In genomic region chr1:246470588-246470987, GRCh38 we compare ENCODE assay signal across 30 cellular contexts.
"Had no signal": no experiment of that assay in that cellular context is flagged by ENCODE, and none has a peak within 500 bp of the region (broad histone marks: within the 10 kb centered on the region; RNA-seq: fewer than 3 reads in every experiment).

No MANE protein-coding gene starts in this region.

- H3K36me3 ChIP-seq: adrenal gland, brain microvascular endothelial cell, breast epithelium had no signal

- FAIRE-seq: astrocyte had no signal

- H3K27ac ChIP-seq: adrenal gland, body of pancreas, brain microvascular endothelial cell, breast epithelium, VCaP had no signal

- DNase-seq: activated B cell treated with CpG ODN at 0.5 μM for 24 hours; activated CD4-positive, alpha-beta memory T cell treated with anti-CD3 and anti-CD28 coated beads, Interleukin-2, amount 10 ng/mL, durations not matched to agents 7 days and 5 days; activated CD4-positive, alpha-beta T cell treated with anti-CD3 and anti-CD28 coated beads for 48 hours; activated CD4-positive, alpha-beta T cell treated with anti-CD3 and anti-CD28 coated beads, Interleukin-2, amount 10 ng/mL, durations not matched to agents 7 days and 5 days; activated CD4-positive, alpha-beta T cell treated with anti-CD3 and anti-CD28 coated beads, Interleukin-2, amount 50 U/mL, for 48 hours; activated CD4-positive, CD25-positive, alpha-beta regulatory T cell treated with anti-CD3 and anti-CD28 coated beads, Interleukin-2, amount 50 U/mL, for 72 hours; activated CD8-positive, alpha-beta memory T cell treated with anti-CD3 and anti-CD28 coated beads for 24 hours; activated CD8-positive, alpha-beta memory T cell treated with anti-CD3 and anti-CD28 coated beads, Interleukin-2, amount 10 ng/mL, durations not matched to agents 7 days and 5 days; activated CD8-positive, alpha-beta memory T cell treated with anti-CD3 and anti-CD28 coated beads, Interleukin-2, amount 50 U/mL, for 48 hours; activated CD8-positive, alpha-beta T cell treated with anti-CD3 and anti-CD28 coated beads, Interleukin-2, amount 10 ng/mL, durations not matched to agents 7 days and 5 days; activated effector memory CD4-positive, alpha-beta T cell treated with Interleukin-2 at 50 U/mL for 16 hours; activated gamma-delta T cell; activated naive CD4-positive, alpha-beta T cell treated with anti-CD3 and anti-CD28 coated beads, Interleukin-2, amount 10 ng/mL, durations not matched to agents 7 days and 5 days; activated naive CD4-positive, alpha-beta T cell treated with Interleukin-2 at 50 U/mL for 16 hours; activated naive CD8-positive, alpha-beta T cell treated with anti-CD3 and anti-CD28 coated beads, Interleukin-2, amount 10 ng/mL, durations not matched to agents 7 days and 5 days; activated naive CD8-positive, alpha-beta T cell treated with anti-CD3 and anti-CD28 coated beads, Interleukin-2, amount 50 U/mL, for 24 hours; activated T-cell treated with anti-CD3 and anti-CD28 coated beads, Interleukin-2, amount 50 U/mL, for 24 hours; activated T-cell treated with anti-CD3 and anti-CD28 coated beads, Interleukin-2, amount 50 U/mL, for 48 hours; adrenal gland; amniotic stem cell; aorta; body of pancreas; brain microvascular endothelial cell; central memory CD4-positive, alpha-beta T cell; T-helper 1 cell; T-helper 2 cell; T-helper 9 cell had no signal

- H3K4me3 ChIP-seq: adrenal gland, body of pancreas, breast epithelium had no signal

- H3K27me3 ChIP-seq: adrenal gland, body of pancreas, brain microvascular endothelial cell, breast epithelium had no signal

- H3K9me3 ChIP-seq: adrenal gland, body of pancreas, breast epithelium had no signal

- H3K4me1 ChIP-seq: adrenal gland, body of pancreas, breast epithelium had no signal

- ATAC-seq: activated CD8-positive, alpha-beta memory T cell treated with anti-CD3 and anti-CD28 coated beads, Interleukin-2, amount 10 ng/mL, durations not matched to agents 7 days and 5 days; activated CD8-positive, alpha-beta T cell treated with anti-CD3 and anti-CD28 coated beads, Interleukin-2, amount 10 ng/mL, durations not matched to agents 7 days and 5 days; activated naive CD8-positive, alpha-beta T cell treated with anti-CD3 and anti-CD28 coated beads, Interleukin-2, amount 50 U/mL, for 24 hours; body of pancreas had no signal
